9 cellular contexts compared by ENCODE assay signal in genomic region chr11:67439321-67440228, GRCh38. TPM values are rescaled to one million over a fixed set of nuclear protein-coding genes. Genes with fewer than 3 reads are reported as not detected.
A peak's percentile ranks its signal among the peaks of the same experiment; 100 is the strongest.
DNase-seq lines count a peak whose midpoint lies in the region; ATAC-seq lines count a peak whose summit lies in the region.
"Had no signal": no experiment of that assay in that cellular context is flagged by ENCODE, and none has a peak within 500 bp of the region (broad histone marks: within the 10 kb centered on the region; RNA-seq: fewer than 3 reads in every experiment).

No MANE protein-coding gene starts in this region.

- WGBS in right cardiac atrium: 67% methylated on average over 31 of the region's 31 CpGs
- 88% methylated on average over 31 of the region's 31 CpGs for WGBS in thymus

- no peak for ATAC-seq in right cardiac atrium
- ATAC-seq in GM21381 (IDR thresholded peaks at IDR 0.05; ENCODE audit: unreplicated experiment): no peak
- no peak for ATAC-seq in GM19395 (IDR thresholded peaks at IDR 0.05; ENCODE audit: unreplicated experiment)
- ATAC-seq: pancreas had no signal

- intact Hi-C loops in right cardiac atrium (cut with DNase I): no loop called here

- H3K27ac ChIP-seq in right cardiac atrium (ENCODE audit: low read length): peak overlapping the region; percentile 11
- peak overlapping the region; percentile 73 for H3K27ac ChIP-seq in thymus (ENCODE audit: low read depth)
- H3K27ac ChIP-seq: pancreas had no signal

- H3K4me1 ChIP-seq in right cardiac atrium (ENCODE audit: control insufficient read depth, insufficient read depth, low read length) (no peaks in the 10 kb centered on the region), thymus (ENCODE audit: control insufficient read depth, insufficient read depth, low read length) (peaks cover 56% of the 10 kb centered on the region)

- H3K36me3 ChIP-seq in thymus (ENCODE audit: control insufficient read depth, insufficient read depth): peaks cover 29% of the 10 kb centered on the region

- no peaks in the 10 kb centered on the region for H3K9me3 ChIP-seq in right cardiac atrium (ENCODE audit: control insufficient read depth, low read length)
- no peaks in the 10 kb centered on the region for H3K9me3 ChIP-seq in thymus (ENCODE audit: control insufficient read depth)
- H3K9me3 ChIP-seq: pancreas had no signal

- DNase-seq in DMS114 treated with DMSO at 0.1 percent for 48 hours (lab: John Stamatoyannopoulos, UW; ENCODE audit: unreplicated experiment) (peak; percentile 46), HuH-7 (ENCODE audit: low spot score) (peak; percentile 91), right cardiac atrium (peak in 2 of 3 donors; percentile 57 to 78), NCI-H345 treated with DMSO at 0.1 percent for 48 hours (lab: John Stamatoyannopoulos, UW; ENCODE audit: unreplicated experiment) (no peak)
- DNase-seq in activated CD8-positive, alpha-beta memory T cell treated with anti-CD3 and anti-CD28 coated beads, Interleukin-2, amount 50 U/mL, for 48 hours: peak; percentile 75

- H3K27me3 ChIP-seq in right cardiac atrium (ENCODE audit: control insufficient read depth, insufficient read depth) (no peaks in the 10 kb centered on the region), thymus (ENCODE audit: control insufficient read depth, insufficient read depth) (no peaks in the 10 kb centered on the region)
- H3K27me3 ChIP-seq: pancreas had no signal

- no peak overlapping the region for H3K4me3 ChIP-seq in right cardiac atrium (ENCODE audit: low read length)
- no peak overlapping the region for H3K4me3 ChIP-seq in thymus (ENCODE audit: low read length)
- H3K4me3 ChIP-seq: pancreas had no signal

RNA-seq across cellular contexts. Expression of gene PTPRCAP, which starts 2.1 kb away (rescaled TPM):
- total RNA-seq in right cardiac atrium: 1 to 10 TPM; 1.2 to 3.4 (median 1.9) TPM
- 1.6 TPM for polyA plus RNA-seq in right cardiac atrium
- polyA plus RNA-seq in thymus: 151 TPM

RNA-seq across cellular contexts. Expression of gene CORO1B, which starts 3.7 kb away (rescaled TPM):
- 10 to 100 TPM; 23.5 to 38.2 (median 29.6) TPM for total RNA-seq in right cardiac atrium
- polyA plus RNA-seq in right cardiac atrium (20.8 TPM), thymus (32.3 TPM)

RNA-seq across cellular contexts. Expression of gene RPS6KB2, which starts 11.3 kb away (rescaled TPM):
- total RNA-seq in right cardiac atrium: 10 to 100 TPM; 29.0 to 31.3 (median 29.5) TPM
- 39.6 TPM for polyA plus RNA-seq in right cardiac atrium
- polyA plus RNA-seq in thymus: 76.8 TPM

RNA-seq across cellular contexts. Expression of gene GPR152, which starts 13.0 kb away (rescaled TPM):
- not detected for total RNA-seq in right cardiac atrium
- polyA plus RNA-seq in right cardiac atrium (not detected), thymus (not detected)
- total RNA-seq: pancreas had no signal
- polyA plus RNA-seq: pancreas had no signal

RNA-seq across cellular contexts. Expression of gene CABP4, which starts 15.6 kb away (rescaled TPM):
- 1 to 10 TPM; 1.1 to 1.8 (median 1.5) TPM for total RNA-seq in right cardiac atrium
- 0.81 TPM for polyA plus RNA-seq in right cardiac atrium
- 1.6 TPM for polyA plus RNA-seq in thymus

Comparison
In these comparisons a context has a peak if more than half of its experiments do, and no peak if none do; other contexts are left out.
1. RNA of gene PTPRCAP, which starts 2.1 kb away (polyA plus RNA-seq): 151 TPM in thymus (single experiment); 1.6 TPM in right cardiac atrium (single experiment); every median in the first group is over 10 times any median in the second.